ENCODE assay signal across 8 cellular contexts in the genomic region with DNA sequence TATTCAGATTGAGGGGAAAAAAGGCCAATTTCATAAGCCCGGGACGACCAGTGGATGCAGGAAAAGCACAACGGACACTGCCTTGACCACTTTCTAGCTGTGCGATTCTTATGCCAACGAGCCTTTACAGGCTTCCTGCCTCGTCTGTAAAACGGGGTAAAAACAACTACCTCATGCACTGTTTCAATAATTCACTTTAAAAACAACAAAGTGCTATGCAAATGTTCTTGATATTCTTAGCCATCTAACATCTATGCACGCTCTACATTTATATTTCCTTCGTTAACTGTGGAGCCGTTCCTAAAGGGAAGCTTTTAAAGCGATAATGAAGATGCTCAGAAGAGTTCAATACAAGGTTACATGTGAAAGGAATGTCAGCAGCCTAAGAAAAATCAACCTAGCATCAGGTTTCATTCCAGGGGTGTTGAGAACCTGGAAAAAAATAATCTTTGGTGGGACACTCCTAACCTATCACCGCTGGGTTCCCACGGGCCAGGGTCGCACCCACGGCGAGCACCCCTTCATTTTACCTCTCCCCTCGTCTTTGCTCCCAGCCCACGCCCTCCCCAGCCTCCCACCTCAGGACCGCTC. TPM values are rescaled to one million over a fixed set of nuclear protein-coding genes. Genes with fewer than 3 reads are reported as not detected.
DNase-seq lines count a peak whose midpoint lies in the region; ATAC-seq and TF ChIP-seq lines count a peak whose summit lies in the region.

No MANE protein-coding gene starts in this region.

- peak overlapping the region; percentile 73 for H3K4me3 ChIP-seq in fibroblast of villous mesenchyme (ENCODE audit: low read depth, low read length)
- H3K4me3 ChIP-seq in psoas muscle, result peak overlapping the region; percentile 94

- no peak overlapping the region for H4K91ac ChIP-seq in H9 (ENCODE audit: insufficient read length, low read depth, low read length)

- H3K9ac ChIP-seq in H9 (ENCODE audit: extremely low read depth, insufficient read length, low read length), result peak overlapping the region; percentile 40

- no peaks in the 10 kb centered on the region for H3K79me2 ChIP-seq in H9 (ENCODE audit: insufficient read depth, low read length)

- TF ChIP-seq CTCF in H9 (conservative IDR thresholded peaks at IDR 0.05) (peak; percentile 49; the same call in 2 of the 3 replicates), fibroblast of villous mesenchyme (IDR thresholded peaks at IDR 0.05; ENCODE audit: insufficient read depth, low read depth, low read length) (no peak), psoas muscle (IDR thresholded peaks at IDR 0.05) (no peak)

- H3K56ac ChIP-seq in H9 (ENCODE audit: insufficient read length, low read depth, low read length), result no peak overlapping the region

- H3K18ac ChIP-seq in H9 (ENCODE audit: insufficient read length, low read depth, low read length), result no peak overlapping the region

- H3K23me2 ChIP-seq in H9 (ENCODE audit: insufficient read length, low read depth, low read length, poor library complexity, severe bottlenecking), result peaks cover 4% of the 10 kb centered on the region

- H3K27ac Mint-ChIP-seq in H9, result peak overlapping the region; percentile 85 to 95 (median 94); a peak in 6 of 7 replicates
- peak overlapping the region; percentile 90 for H3K27ac Mint-ChIP-seq in T-helper 2 cell treated with Interferon-gamma antibody and Interleukin-4, amounts not matched to agents 5 μg/mL and 100 μg/mL, for 36 hours

- no peak overlapping the region for H2AK5ac ChIP-seq in H9 (ENCODE audit: insufficient read length, low read length)

- H3K4me1 Mint-ChIP-seq in H9, result peaks cover 22 to 25% of the 10 kb centered on the region in 2 experiments
- H3K4me1 Mint-ChIP-seq in T-helper 2 cell treated with Interferon-gamma antibody and Interleukin-4, amounts not matched to agents 5 μg/mL and 100 μg/mL, for 36 hours (ENCODE audit: low read depth), result peaks cover 41% of the 10 kb centered on the region

- H2BK20ac ChIP-seq in H9 (ENCODE audit: low read depth, low read length, poor library complexity, severe bottlenecking), result no peak overlapping the region

- H2BK12ac ChIP-seq in H9 (ENCODE audit: insufficient read length, low read depth, low read length), result no peak overlapping the region

- peak overlapping the region; percentile 77 to 83 for H3K4me3 Mint-ChIP-seq in H9
- H3K4me3 Mint-ChIP-seq in T-helper 2 cell treated with Interferon-gamma antibody and Interleukin-4, amounts not matched to agents 5 μg/mL and 100 μg/mL, for 36 hours, result peak overlapping the region; percentile 91

- no peak overlapping the region for H4K5ac ChIP-seq in H9 (ENCODE audit: insufficient read length, low read depth, low read length)

- H3K27me3 ChIP-seq in H9 (ENCODE audit: insufficient read depth, low read length), result no peaks in the 10 kb centered on the region
- H3K27me3 ChIP-seq in psoas muscle (ENCODE audit: insufficient read depth in 3 of 3, low read length in 2 of 3), result no peaks in the 10 kb centered on the region

- intact Hi-C loops in psoas muscle (cut with DNase I), result no loop called here

- H4K8ac ChIP-seq in H9 (replicated peaks; ENCODE audit: insufficient read length, low read depth, low read length), result no peak overlapping the region

- H3K79me1 ChIP-seq in H9 (ENCODE audit: insufficient read depth, low read depth, low read length, poor library complexity, severe bottlenecking), result no peaks in the 10 kb centered on the region

- no peaks in the 10 kb centered on the region for H3K9me3 Mint-ChIP-seq in H9
- H3K9me3 Mint-ChIP-seq in T-helper 2 cell treated with Interferon-gamma antibody and Interleukin-4, amounts not matched to agents 5 μg/mL and 100 μg/mL, for 36 hours, result no peaks in the 10 kb centered on the region

- no peak overlapping the region for H3T11ph ChIP-seq in H9 (ENCODE audit: low read length)

- DNase-seq in DMS53 (lab: John Stamatoyannopoulos, UW) (peak; percentile 56), H9 (peak; percentile 35), fibroblast of villous mesenchyme (ENCODE audit: low read depth) (no peak), psoas muscle (no peak), DMS153 (lab: John Stamatoyannopoulos, UW) (no peak), SHP77 (lab: John Stamatoyannopoulos, UW) (no peak)
- no peak for DNase-seq in T-helper 2 cell treated with Interferon-gamma antibody and Interleukin-4, amounts not matched to agents 5 μg/mL and 100 μg/mL, for 36 hours (ENCODE audit: low spot score)
- DNase-seq in effector CD8-positive, alpha-beta T cell (lab: John Stamatoyannopoulos, UW), result no peak

- no peak overlapping the region for H3K27ac ChIP-seq in H9 (ENCODE audit: insufficient read length, low read depth, low read length)
- peak overlapping the region; percentile 96 for H3K27ac ChIP-seq in psoas muscle

- H3K36me3 Mint-ChIP-seq in H9 (ENCODE audit: insufficient read depth in 1 of 3, low read depth in 3 of 3), result peaks cover 0 to 2% (median 0%) of the 10 kb centered on the region in 3 experiments; a peak in 1 of 7 replicates
- peaks cover 2% of the 10 kb centered on the region for H3K36me3 Mint-ChIP-seq in T-helper 2 cell treated with Interferon-gamma antibody and Interleukin-4, amounts not matched to agents 5 μg/mL and 100 μg/mL, for 36 hours (ENCODE audit: low read depth)

- H3K36me3 ChIP-seq in psoas muscle (ENCODE audit: insufficient read depth in 1 of 2, low read depth in 1 of 2), result no peaks in the 10 kb centered on the region

- no peaks in the 10 kb centered on the region for H3K9me3 ChIP-seq in H9 (ENCODE audit: control insufficient read depth, low read depth, low read length)
- H3K9me3 ChIP-seq in psoas muscle, result no peaks in the 10 kb centered on the region

- H3K4me2 ChIP-seq in H9 (ENCODE audit: insufficient read depth, insufficient read length, low read length), result peak overlapping the region; percentile 68

- H3K4me1 ChIP-seq in H9 (ENCODE audit: insufficient read depth, low read length) (peaks cover 11% of the 10 kb centered on the region), psoas muscle (peaks cover 16% of the 10 kb centered on the region)

- no peak overlapping the region for H3K4ac ChIP-seq in H9 (ENCODE audit: low read depth, low read length)

- H3K23ac ChIP-seq in H9 (ENCODE audit: insufficient read length, low read depth, low read length), result no peak overlapping the region

- no peak overlapping the region for H2BK15ac ChIP-seq in H9 (ENCODE audit: low read depth, low read length)

- peak overlapping the region; percentile 92 for H2AFZ ChIP-seq in H9 (ENCODE audit: low read length)

- H3K14ac ChIP-seq in H9 (ENCODE audit: insufficient read depth, low read length), result peak overlapping the region; percentile 74; the same call in 1 of the 2 replicates

- H4K20me1 ChIP-seq in H9 (ENCODE audit: control insufficient read depth, insufficient read depth, insufficient read length), result no peaks in the 10 kb centered on the region

- peaks cover 7% of the 10 kb centered on the region for H3K27me3 Mint-ChIP-seq in H9 (ENCODE audit: low read depth)
- no peaks in the 10 kb centered on the region for H3K27me3 Mint-ChIP-seq in T-helper 2 cell treated with Interferon-gamma antibody and Interleukin-4, amounts not matched to agents 5 μg/mL and 100 μg/mL, for 36 hours (ENCODE audit: low read depth)

- H2BK5ac ChIP-seq in H9 (ENCODE audit: insufficient read length, low read length), result no peak overlapping the region

- no peak overlapping the region for H2BK120ac ChIP-seq in H9 (ENCODE audit: low read depth, low read length, poor library complexity, severe bottlenecking)

- no peak for ATAC-seq in psoas muscle

- WGBS in H9 (ENCODE audit: extremely low coverage, insufficient read length, low lambda C conversion rate), result no CpG with 5 or more reads among the region's 19 CpGs
- 1% methylated on average over 19 of the region's 19 CpGs for WGBS in psoas muscle, 3 donors

RNA-seq across cellular contexts. Expression of gene ARSB, which starts 1.0 kb away (rescaled TPM):
- 11.4 and 12.0 TPM in 2 replicates for total RNA-seq in H9 (2021)
- total RNA-seq in fibroblast of villous mesenchyme, result 26.1 and 26.3 TPM in 2 replicates
- total RNA-seq in psoas muscle, result 1 to 10 TPM; 3.6 to 6.5 (median 5.3) TPM
- 1 to 10 TPM; 1.3 to 3.2 (median 1.5) TPM for polyA plus RNA-seq in psoas muscle

Comparison
In these comparisons a context has a peak if more than half of its experiments do, and no peak if none do; other contexts are left out.
1. DNase-seq: peak in DMS53 (single experiment) and H9 (single experiment); none in T-helper 2 cell treated with Interferon-gamma antibody and Interleukin-4, amounts not matched to agents 5 μg/mL and 100 μg/mL, for 36 hours (single experiment), fibroblast of villous mesenchyme (single experiment), psoas muscle (0 of 2), effector CD8-positive, alpha-beta T cell (single experiment), DMS153 (single experiment) and SHP77 (0 of 2).